In the genomic region with DNA sequence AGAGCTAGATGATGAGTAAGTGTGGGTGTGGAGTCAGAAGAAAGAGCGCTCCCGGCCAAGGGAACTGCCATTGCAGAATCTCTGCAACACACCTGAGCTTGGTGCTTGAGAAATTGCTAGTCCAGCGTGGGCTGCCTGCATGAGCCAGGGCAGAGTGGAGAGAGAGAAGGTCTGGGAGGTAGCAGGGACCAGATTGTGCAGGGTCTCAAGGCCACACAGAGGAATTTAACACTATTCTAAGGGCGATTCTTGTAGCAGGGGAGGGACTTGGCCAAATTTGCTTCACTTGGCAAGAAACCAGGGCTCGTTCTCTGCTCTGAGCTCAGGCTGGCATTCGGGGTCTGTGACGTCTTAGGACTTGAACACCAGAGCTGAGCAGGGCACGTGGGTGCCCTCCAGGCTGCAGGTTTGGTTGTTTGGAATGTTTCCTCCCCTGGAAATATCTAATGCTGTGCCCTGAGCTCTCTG, we compare ENCODE assay signal across 11 cellular contexts. TPM values are rescaled to one million over a fixed set of nuclear protein-coding genes. Genes with fewer than 3 reads are reported as not detected.
A peak's percentile ranks its signal among the peaks of the same experiment; 100 is the strongest.
DNase-seq lines count a peak whose midpoint lies in the region; ATAC-seq lines count a peak whose summit lies in the region.
"Had no signal": no experiment of that assay in that cellular context is flagged by ENCODE, and none has a peak within 500 bp of the region (broad histone marks: within the 10 kb centered on the region; RNA-seq: fewer than 3 reads in every experiment).

No MANE protein-coding gene starts in this region.

- H3K4me1 Mint-ChIP-seq in activated T-helper 17 cell treated with anti-CD3 and anti-CD28 coated beads, Interleukin-2, amount 50 U/mL, for 72 hours: peaks cover 6% of the 10 kb centered on the region
- H3K4me1 Mint-ChIP-seq in activated T-cell treated with anti-CD3 and anti-CD28 coated beads, Interleukin-2, amount 50 U/mL, for 24 hours (ENCODE audit: low read depth): peaks cover 27% of the 10 kb centered on the region

- H3K27me3 Mint-ChIP-seq in activated T-helper 17 cell treated with anti-CD3 and anti-CD28 coated beads, Interleukin-2, amount 50 U/mL, for 72 hours: no peaks in the 10 kb centered on the region
- no peaks in the 10 kb centered on the region for H3K27me3 Mint-ChIP-seq in activated T-cell treated with anti-CD3 and anti-CD28 coated beads, Interleukin-2, amount 50 U/mL, for 24 hours

- no peaks in the 10 kb centered on the region for H3K9me3 Mint-ChIP-seq in activated T-helper 17 cell treated with anti-CD3 and anti-CD28 coated beads, Interleukin-2, amount 50 U/mL, for 72 hours
- H3K9me3 Mint-ChIP-seq in activated T-cell treated with anti-CD3 and anti-CD28 coated beads, Interleukin-2, amount 50 U/mL, for 24 hours: no peaks in the 10 kb centered on the region

- peak overlapping the region; percentile 6 for H3K27ac Mint-ChIP-seq in activated T-helper 17 cell treated with anti-CD3 and anti-CD28 coated beads, Interleukin-2, amount 50 U/mL, for 72 hours
- H3K27ac Mint-ChIP-seq in activated T-cell treated with anti-CD3 and anti-CD28 coated beads, Interleukin-2, amount 50 U/mL, for 24 hours: no peak overlapping the region

- no peak overlapping the region for H3K4me3 Mint-ChIP-seq in activated T-helper 17 cell treated with anti-CD3 and anti-CD28 coated beads, Interleukin-2, amount 50 U/mL, for 72 hours
- no peak overlapping the region for H3K4me3 Mint-ChIP-seq in activated T-cell treated with anti-CD3 and anti-CD28 coated beads, Interleukin-2, amount 50 U/mL, for 24 hours

- peak; percentile 21 for DNase-seq in germinal center (ENCODE audit: low spot score)
- DNase-seq in putamen (ENCODE audit: low spot score): peak; percentile 8
- DNase-seq in activated T-cell treated with anti-CD3 and anti-CD28 coated beads, Interleukin-2, amount 50 U/mL, for 24 hours: no peak
- no peak for DNase-seq in NCI-H2029 treated with DMSO at 0.1 percent for 48 hours (lab: John Stamatoyannopoulos, UW)
- DNase-seq in SKM-1 treated with dmso at 0.1 percent for 144 hours (lab: John Stamatoyannopoulos, UW; ENCODE audit: unreplicated experiment): no peak
- DNase-seq in middle frontal gyrus (ENCODE audit: extremely low spot score, low spot score): no peak
- DNase-seq: activated gamma-delta T cell; SIG-M5; stimulated activated CD4-positive, alpha-beta T cell treated with anti-CD3 and anti-CD28 coated beads, Interleukin-4, amount 100 ng/mL, for 1 hour had no signal

- peak; percentile 15 for ATAC-seq in GM21529 (IDR thresholded peaks at IDR 0.05; ENCODE audit: unreplicated experiment)
- ATAC-seq in activated T-helper 17 cell treated with anti-CD3 and anti-CD28 coated beads, Interleukin-2, amount 50 U/mL, for 72 hours (replicated peaks): no peak

- H3K36me3 Mint-ChIP-seq in activated T-helper 17 cell treated with anti-CD3 and anti-CD28 coated beads, Interleukin-2, amount 50 U/mL, for 72 hours (ENCODE audit: low read depth): no peaks in the 10 kb centered on the region
- H3K36me3 Mint-ChIP-seq in activated T-cell treated with anti-CD3 and anti-CD28 coated beads, Interleukin-2, amount 50 U/mL, for 24 hours (ENCODE audit: low read depth): peaks cover 3% of the 10 kb centered on the region

RNA-seq across cellular contexts. Expression of a gene that starts 53.5 kb away (rescaled TPM):
- 1 to 10 TPM; 3.8 to 9.7 TPM for total RNA-seq in activated T-helper 17 cell treated with anti-CD3 and anti-CD28 coated beads, Interleukin-2, amount 50 U/mL, for 72 hours

Comparison
In these comparisons a context has a peak if more than half of its experiments do, and no peak if none do; other contexts are left out.
1. DNase-seq: peak in germinal center (single experiment) and putamen (single experiment); none in activated T-cell treated with anti-CD3 and anti-CD28 coated beads, Interleukin-2, amount 50 U/mL, for 24 hours (single experiment), NCI-H2029 treated with DMSO at 0.1 percent for 48 hours (single experiment), SKM-1 treated with dmso at 0.1 percent for 144 hours (single experiment) and middle frontal gyrus (single experiment).